Comparison of ENCODE assay signal across 24 cellular contexts in the genomic region with DNA sequence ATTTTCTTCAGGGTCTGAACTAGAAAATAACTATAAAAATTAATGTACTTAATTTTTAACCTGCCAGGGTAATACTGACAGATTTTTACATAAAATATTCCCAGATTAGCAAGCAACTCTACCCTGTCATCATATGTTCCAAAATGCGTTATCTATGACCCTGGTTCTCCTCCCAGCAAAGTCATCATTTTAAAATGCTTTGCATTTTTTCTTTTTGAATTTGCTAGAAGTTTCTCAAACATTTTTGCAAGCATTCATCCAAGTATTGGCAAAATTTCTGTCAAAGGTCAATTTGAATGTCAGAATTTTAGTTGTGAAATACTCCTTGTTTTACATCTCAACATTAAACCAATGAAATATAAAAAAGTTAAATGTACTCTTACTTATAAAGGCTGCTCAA.
DNase-seq lines count a peak whose midpoint lies in the region; ATAC-seq and TF ChIP-seq lines count a peak whose summit lies in the region.
"Had no signal": no experiment of that assay in that cellular context is flagged by ENCODE, and none has a peak within 500 bp of the region (broad histone marks: within the 10 kb centered on the region; RNA-seq: fewer than 3 reads in every experiment).

No MANE protein-coding gene starts in this region.

- ATAC-seq in gastroesophageal sphincter (no peak), HG03025 (IDR thresholded peaks at IDR 0.05; ENCODE audit: low FRiP score, unreplicated experiment) (no peak)
- ATAC-seq: A549, GM12878 had no signal

- peak; percentile 16 for DNase-seq in adipocyte (ENCODE audit: low read depth)
- DNase-seq in fibroblast of gingiva (ENCODE audit: low read depth) = peak; percentile 12
- peak; percentile 11 for DNase-seq in fibroblast of the aortic adventitia (ENCODE audit: low read depth)
- DNase-seq in stimulated activated CD4-positive, alpha-beta T cell treated with anti-CD3 and anti-CD28 coated beads, Interleukin-4, amount 100 ng/mL, for 1 hour = no peak
- DNase-seq in H4 (ENCODE audit: low spot score) = no peak
- DNase-seq: 8988T; BE2C; C1 segment of cervical spinal cord; CD4-positive, alpha-beta memory T cell; CD4-positive, CD25-positive, alpha-beta regulatory T cell; CD8-positive, alpha-beta memory T cell; COR-L47; DMS 273 treated with DMSO at 0.1 percent for 48 hours; DMS153; DMS53; DMS79; DND-41; EL; GDM1 had no signal

- no peak overlapping the region for H3K27ac ChIP-seq in gastroesophageal sphincter
- H3K27ac ChIP-seq: A549, BLaER1 had no signal

- H3K36me3 ChIP-seq in adipocyte (ENCODE audit: control insufficient read depth, insufficient read depth, low read length, severe bottlenecking) (no peaks in the 10 kb centered on the region), gastroesophageal sphincter (no peaks in the 10 kb centered on the region)
- H3K36me3 ChIP-seq: BE2C, BLaER1 had no signal

- H3K4me3 ChIP-seq in adipocyte (ENCODE audit: low read length) = no peak overlapping the region
- H3K4me3 ChIP-seq in fibroblast of the aortic adventitia (ENCODE audit: low read depth, low read length) = no peak overlapping the region
- H3K4me3 ChIP-seq in gastroesophageal sphincter = no peak overlapping the region
- H3K4me3 ChIP-seq: A549, BLaER1, GM12878 had no signal

- H3K4me1 ChIP-seq in adipocyte (ENCODE audit: control insufficient read depth, insufficient read depth, low read length) (peaks cover 24% of the 10 kb centered on the region), gastroesophageal sphincter (no peaks in the 10 kb centered on the region)
- H3K4me1 ChIP-seq: A549, BE2C, BLaER1 had no signal

- H3K9me3 ChIP-seq in adipocyte (ENCODE audit: control insufficient read depth, low read length) (no peaks in the 10 kb centered on the region), gastroesophageal sphincter (no peaks in the 10 kb centered on the region)
- H3K9me3 ChIP-seq: A549, BE2C, BLaER1 had no signal

- no peak for TF ChIP-seq CTCF in fibroblast of the aortic adventitia (IDR thresholded peaks at IDR 0.05; ENCODE audit: insufficient read depth, low read length)
- TF ChIP-seq CTCF in gastroesophageal sphincter (IDR thresholded peaks at IDR 0.05) = no peak

- TF ChIP-seq EP300 in gastroesophageal sphincter (IDR thresholded peaks at IDR 0.05) = no peak

- H3K27me3 ChIP-seq in adipocyte (replicated peaks; ENCODE audit: control insufficient read depth, insufficient read depth, low read length) (no peaks in the 10 kb centered on the region), gastroesophageal sphincter (no peaks in the 10 kb centered on the region)
- H3K27me3 ChIP-seq: BE2C, BLaER1 had no signal

- TF ChIP-seq POLR2A in gastroesophageal sphincter (IDR thresholded peaks at IDR 0.05) = no peak

- WGBS in gastroesophageal sphincter (ENCODE audit: low coverage in 1 of 2), 2 donors = 56 to 73% methylated on average over 1 of the region's 1 CpG

- no peak overlapping the region for H3K9ac ChIP-seq in adipocyte (ENCODE audit: low read length)
- H3K9ac ChIP-seq: BLaER1 had no signal

Comparison
In these comparisons a context has a peak if more than half of its experiments do, and no peak if none do; other contexts are left out.
1. DNase-seq: peak in adipocyte (single experiment), fibroblast of gingiva (single experiment) and fibroblast of the aortic adventitia (single experiment); none in stimulated activated CD4-positive, alpha-beta T cell treated with anti-CD3 and anti-CD28 coated beads, Interleukin-4, amount 100 ng/mL, for 1 hour (single experiment) and H4 (single experiment).